Comparison of ENCODE assay signal across 20 cellular contexts in genomic region chr1:30905403-30905802, GRCh38. TPM values are rescaled to one million over a fixed set of nuclear protein-coding genes. Genes with fewer than 3 reads are reported as not detected.
A peak's percentile ranks its signal among the peaks of the same experiment; 100 is the strongest.
DNase-seq lines count a peak whose midpoint lies in the region; ATAC-seq, FAIRE-seq and TF ChIP-seq lines count a peak whose summit lies in the region.
"Had no signal": no experiment of that assay in that cellular context is flagged by ENCODE, and none has a peak within 500 bp of the region (broad histone marks: within the 10 kb centered on the region; RNA-seq: fewer than 3 reads in every experiment).

No MANE protein-coding gene starts in this region.

- H3K4me1 ChIP-seq in HepG2 (ENCODE audit: insufficient read depth, low read length) (peaks cover 41% of the 10 kb centered on the region), right lobe of liver (peaks cover 0 to 4% (median 0%) of the 10 kb centered on the region in 4 donors), K562 (replicated peaks in 1 of 2; ENCODE audit: control insufficient read depth in 2 of 2, insufficient read depth in 2 of 2, low read length in 2 of 2) (peaks cover 38 to 68% of the 10 kb centered on the region in 2 experiments)

- H3K27me3 Mint-ChIP-seq in nephron (ENCODE audit: low read depth) (peaks cover 5% of the 10 kb centered on the region), type B pancreatic cell (peaks cover 11% of the 10 kb centered on the region)

- H3K4me1 Mint-ChIP-seq in nephron, result peaks cover 33% of the 10 kb centered on the region
- H3K4me1 Mint-ChIP-seq in type B pancreatic cell (ENCODE audit: unreplicated experiment), result peaks cover 40% of the 10 kb centered on the region

- TF ChIP-seq CTCF in HepG2 (CRISPR knock-in tag; IDR thresholded peaks at IDR 0.05), result no peak
- TF ChIP-seq CTCF in right lobe of liver (IDR thresholded peaks at IDR 0.05), result no peak
- TF ChIP-seq CTCF in K562 (IDR thresholded peaks at IDR 0.05 in 2 of 3, conservative IDR thresholded peaks at IDR 0.05 in 1 of 3; ENCODE audit: insufficient read depth in 2 of 3, low read depth in 1 of 3, low read length in 3 of 3), result no peak
- TF ChIP-seq CTCF in nephron (IDR thresholded peaks at IDR 0.05; ENCODE audit: unreplicated experiment in 3 of 3), result no peak
- no peak for TF ChIP-seq CTCF in type B pancreatic cell (conservative IDR thresholded peaks at IDR 0.05)

- H3K4me2 ChIP-seq in HepG2 (ENCODE audit: low read depth, low read length) (no peak overlapping the region), K562 (ENCODE audit: insufficient read depth, low read length) (no peak overlapping the region)

- H3K27ac ChIP-seq in HepG2 (ENCODE audit: extremely low read length, insufficient read depth, low read length), result no peak overlapping the region
- H3K27ac ChIP-seq in right lobe of liver, result no peak overlapping the region
- no peak overlapping the region for H3K27ac ChIP-seq in K562 (ENCODE audit: extremely low read depth, low read depth, low read length)

- H3K9me3 Mint-ChIP-seq in nephron, result no peaks in the 10 kb centered on the region
- no peaks in the 10 kb centered on the region for H3K9me3 Mint-ChIP-seq in type B pancreatic cell
- H3K9me3 Mint-ChIP-seq: HFFc6 had no signal

- H3K4me3 Mint-ChIP-seq in nephron (peak overlapping the region; percentile 53 to 74 (median 69)), type B pancreatic cell (peak overlapping the region; percentile 80)
- H3K4me3 Mint-ChIP-seq: HFFc6 had no signal

- BruUV-seq in HepG2 (replicated peaks; lab: Mats Ljungman, UMichigan) (no TSS peak), K562 (replicated peaks; lab: Mats Ljungman, UMichigan) (no TSS peak)

- H3K36me3 Mint-ChIP-seq in nephron (ENCODE audit: low read depth) (no peaks in the 10 kb centered on the region), type B pancreatic cell (no peaks in the 10 kb centered on the region)

- no peak for ATAC-seq in HepG2
- ATAC-seq in right lobe of liver, result no peak
- ATAC-seq in K562, result no peak
- no peak for ATAC-seq in HG03520 (IDR thresholded peaks at IDR 0.05; ENCODE audit: unreplicated experiment)

- peaks cover 5 to 40% of the 10 kb centered on the region in 2 experiments for H3K27me3 ChIP-seq in HepG2 (ENCODE audit: control insufficient read depth in 1 of 2, insufficient read depth in 2 of 2, low read length in 2 of 2)
- H3K27me3 ChIP-seq in right lobe of liver, result no peaks in the 10 kb centered on the region
- no peaks in the 10 kb centered on the region for H3K27me3 ChIP-seq in K562 (ENCODE audit: control insufficient read depth in 2 of 2, insufficient read depth in 2 of 2, low read length in 2 of 2)
- H3K27me3 ChIP-seq: MG63 had no signal

- H3K9ac ChIP-seq in HepG2 (ENCODE audit: insufficient read depth, low read depth, low read length) (no peak overlapping the region), K562 (ENCODE audit: insufficient read depth in 1 of 2, low read depth in 2 of 2, low read length in 2 of 2) (no peak overlapping the region)

- TF ChIP-seq RAD21 in HepG2 (CRISPR knock-in tag; IDR thresholded peaks at IDR 0.05) (no peak), K562 (CRISPR knock-in tag; conservative IDR thresholded peaks at IDR 0.05 in 1 of 2, IDR thresholded peaks at IDR 0.05 in 1 of 2) (no peak)

- WGBS in HepG2 (ENCODE audit: low lambda C conversion rate), result 36% methylated on average over 1 of the region's 1 CpG
- 92% methylated on average over 1 of the region's 1 CpG for WGBS in right lobe of liver (ENCODE audit: insufficient coverage, low coverage, low lambda C conversion rate, missing lambda C conversion rate)
- WGBS in K562 (ENCODE audit: insufficient coverage, low coverage, missing lambda C conversion rate), result 83% methylated on average over 1 of the region's 1 CpG

- peak overlapping the region in 1 of 3 experiments; percentile 63 for H3K27ac Mint-ChIP-seq in nephron
- peak overlapping the region; percentile 21 for H3K27ac Mint-ChIP-seq in type B pancreatic cell
- H3K27ac Mint-ChIP-seq: HFFc6 had no signal

- H4K20me1 ChIP-seq in HepG2 (ENCODE audit: insufficient read depth, low read length) (no peaks in the 10 kb centered on the region), K562 (replicated peaks; ENCODE audit: control insufficient read depth, insufficient read depth, low read length) (peaks cover 15% of the 10 kb centered on the region)

- in situ Hi-C loops in HepG2 (cut with HindIII; ENCODE audit: extremely low pct_ligation_motif_present, low pct_unique_long_range_greater_than_20kb), result no loop called here
- in situ Hi-C loops in K562 (cut with MboI), result no loop called here

- no peak overlapping the region for H2AFZ ChIP-seq in HepG2 (ENCODE audit: low read length)
- H2AFZ ChIP-seq in K562 (ENCODE audit: low read depth, low read length), result no peak overlapping the region

- no peak for DNase-seq in HepG2 (ENCODE audit: low spot score)
- DNase-seq in right lobe of liver, result no peak
- no peak for DNase-seq in K562 (ENCODE audit: extremely low read depth in 1 of 4, low spot score in 3 of 4)
- DNase-seq in type B pancreatic cell (ENCODE audit: extremely low spot score, unreplicated experiment), result no peak
- DNase-seq in SKM-1 (lab: John Stamatoyannopoulos, UW; ENCODE audit: unreplicated experiment), result no peak
- no peak for DNase-seq in activated CD4-positive, CD25-positive, alpha-beta regulatory T cell treated with anti-CD3 and anti-CD28 coated beads, Interleukin-2, amount 50 U/mL, for 72 hours
- DNase-seq: C1 segment of cervical spinal cord, Calu3, DMS79 treated with DMSO at 0.1 percent for 48 hours, HFFc6, MG63, NCI-H1092 treated with DMSO at 0.1 percent for 48 hours, NCI-H1694, NCI-H345, NCI-H526 treated with DMSO at 0.1 percent for 48 hours had no signal

- no peaks in the 10 kb centered on the region for H3K9me3 ChIP-seq in HepG2 (ENCODE audit: low read length)
- no peaks in the 10 kb centered on the region for H3K9me3 ChIP-seq in right lobe of liver
- H3K9me3 ChIP-seq in K562 (replicated peaks; ENCODE audit: control insufficient read depth, insufficient read depth, low read depth, low read length), result no peaks in the 10 kb centered on the region
- H3K9me3 ChIP-seq: MG63 had no signal

- H3K4me3 ChIP-seq in HepG2 (replicated peaks in 1 of 3; ENCODE audit: insufficient read depth in 1 of 3, low read depth in 2 of 3, low read length in 3 of 3), result no peak overlapping the region
- H3K4me3 ChIP-seq in right lobe of liver, result no peak overlapping the region
- no peak overlapping the region for H3K4me3 ChIP-seq in K562
- H3K4me3 ChIP-seq: MG63 had no signal

- H3K9me1 ChIP-seq in K562 (ENCODE audit: control insufficient read depth, insufficient read depth, low read length), result no peaks in the 10 kb centered on the region

- FAIRE-seq in HepG2 (lab: Jason Lieb, UNC) (no peak), K562 (lab: Jason Lieb, UNC) (no peak)
- FAIRE-seq: G401.6, GM12892, GM19239 had no signal

- TF ChIP-seq POLR2A in HepG2 (IDR thresholded peaks at IDR 0.05; ENCODE audit: insufficient read depth in 1 of 2, low read depth in 2 of 2, low read length in 2 of 2) (no peak), right lobe of liver (IDR thresholded peaks at IDR 0.05) (no peak), K562 (conservative IDR thresholded peaks at IDR 0.05) (no peak)

- intact Hi-C loops in HepG2 (cut with micrococcal nuclease; ENCODE audit: unreplicated experiment), result no loop called here
- intact Hi-C loops in right lobe of liver (cut with DNase I), result no loop called here
- intact Hi-C loops in K562 (cut with micrococcal nuclease), result no loop called here

- CTCF ChIA-PET in HepG2 (lab: Yijun Ruan, JAX; ENCODE audit: low intra/inter-chr PET ratio, low total read pairs), result no interaction called here
- CTCF ChIA-PET in K562 (lab: Yijun Ruan, JAX; ENCODE audit: low intra/inter-chr PET ratio), result no interaction called here

- no peaks in the 10 kb centered on the region for H3K36me3 ChIP-seq in HepG2 (replicated peaks in 1 of 2; ENCODE audit: control insufficient read depth in 1 of 2, insufficient read depth in 2 of 2, low read length in 2 of 2)
- no peaks in the 10 kb centered on the region for H3K36me3 ChIP-seq in right lobe of liver
- H3K36me3 ChIP-seq in K562 (ENCODE audit: control insufficient read depth, insufficient read depth, low read length), result no peaks in the 10 kb centered on the region
- H3K36me3 ChIP-seq: MG63 had no signal

- TF ChIP-seq EP300 in HepG2 (IDR thresholded peaks at IDR 0.05; ENCODE audit: low read depth in 2 of 2, low read length in 2 of 2) (no peak), HepG2 (CRISPR knock-in tag; IDR thresholded peaks at IDR 0.05; ENCODE audit: borderline replicate concordance) (no peak), K562 (IDR thresholded peaks at IDR 0.05; ENCODE audit: low read length) (no peak)

- POLR2A ChIA-PET in HepG2 (lab: Yijun Ruan, JAX), result no interaction called here
- POLR2A ChIA-PET in K562 (lab: Yijun Ruan, JAX), result interaction anchor here (0.6 to 2.5 kb wide), 7 partner anchors 9 to 127 kb away, joined by 3 to 12 read pairs (median 5); no protein-coding TSS in a partner anchor

- no peaks in the 10 kb centered on the region for H3K79me2 ChIP-seq in HepG2 (ENCODE audit: insufficient read depth, low read length)
- peaks cover 19% of the 10 kb centered on the region for H3K79me2 ChIP-seq in K562 (ENCODE audit: control insufficient read depth, insufficient read depth, low read length)

RNA-seq across cellular contexts. Expression of gene SDC3, which starts 3.2 kb away (rescaled TPM):
- total RNA-seq in HepG2 (2016; rRNA removed; fragmentation: Illumina TruSeq; extraction: Trizol) (0.18 and 0.49 TPM in 2 replicates), right lobe of liver (10 to 100 TPM; 13.8 to 45.7 (median 16.2) TPM), K562 (2014; rRNA removed) (12.1 and 20.7 TPM in 2 replicates), K562 (2014; rRNA removed; fragmentation: Illumina TruSeq; extraction: Trizol) (8.6 and 9.0 TPM in 2 replicates), K562 (2015; rRNA removed; fragmentation: Illumina TruSeq; extraction: Trizol) (17.6 and 18.3 TPM in 2 replicates), K562 (2021) (39.4 and 44.1 TPM in 2 replicates), type B pancreatic cell (ENCODE audit: low replicate concordance) (46.7 and 54.2 TPM in 2 replicates)
- 0.10 and 0.26 TPM in 2 replicates for total RNA-seq in HepG2 (2016; cell fraction: cytosol; rRNA removed; fragmentation: Illumina TruSeq; extraction: Trizol; ENCODE audit: low read depth)
- total RNA-seq in HepG2 (2016; cell fraction: insoluble cytoplasmic fraction; rRNA removed; fragmentation: Illumina TruSeq; extraction: Trizol), result 0.25 and 0.61 TPM in 2 replicates
- 0.24 and 0.40 TPM in 2 replicates for total RNA-seq in HepG2 (2016; cell fraction: membrane; rRNA removed; fragmentation: Illumina TruSeq; extraction: Trizol)
- total RNA-seq in HepG2 (2016; cell fraction: nucleus; rRNA removed; fragmentation: Illumina TruSeq; extraction: Trizol), result 0.47 and 0.78 TPM in 2 replicates
- polyA plus RNA-seq in HepG2 (2011; rRNA removed) (0.84 and 0.85 TPM in 2 replicates), K562 (2011; rRNA removed) (6.5 and 8.9 TPM in 2 replicates), K562 (2014; fragmentation: Illumina TruSeq; extraction: Trizol) (30.5 and 39.3 TPM in 2 replicates), K562 (2014; fragmentation: Nextera tagmentation; extraction: Ambion mirVana) (under 1 TPM; 0.38 to 0.56 TPM), K562 (2014; rRNA removed) (20.4 and 24.5 TPM in 2 replicates)
- polyA plus RNA-seq in HepG2 (2011; cell fraction: cytosol; rRNA removed), result 0.64 and 0.74 TPM in 2 replicates
- 1.3 and 1.4 TPM in 2 replicates for polyA plus RNA-seq in HepG2 (2011; cell fraction: nucleus; rRNA removed)
- polyA plus RNA-seq in HepG2 (2012), result 0.98 and 2.3 TPM in 2 replicates
- polyA plus RNA-seq in HepG2 (2016; cell fraction: cytosol; fragmentation: Illumina TruSeq; extraction: Trizol; ENCODE audit: low read depth), result 0.11 and 0.24 TPM in 2 replicates
- 0.69 and 0.96 TPM in 2 replicates for polyA plus RNA-seq in HepG2 (2016; cell fraction: insoluble cytoplasmic fraction; fragmentation: Illumina TruSeq; extraction: Trizol; ENCODE audit: low read depth)
- 0.35 and 0.79 TPM in 2 replicates for polyA plus RNA-seq in HepG2 (2016; cell fraction: membrane; fragmentation: Illumina TruSeq; extraction: Trizol; ENCODE audit: low read depth)
- polyA plus RNA-seq in HepG2 (2016; cell fraction: nucleus; fragmentation: Illumina TruSeq; extraction: Trizol; ENCODE audit: insufficient read depth, low read depth), result 1.5 and 1.7 TPM in 2 replicates
- 1.8 and 6.1 TPM in 2 replicates for polyA minus RNA-seq in HepG2 (2011; rRNA and poly(A)+ RNA removed; ENCODE audit: low replicate concordance)
- polyA minus RNA-seq in HepG2 (2011; cell fraction: cytosol; rRNA and poly(A)+ RNA removed), result 0.89 and 2.0 TPM in 2 replicates
- 0.37 and 0.77 TPM in 2 replicates for polyA minus RNA-seq in HepG2 (2011; cell fraction: nucleus; rRNA and poly(A)+ RNA removed)
- total RNA-seq in K562 (2011; cell fraction: chromatin; rRNA removed; ENCODE audit: low replicate concordance), result 13.1 and 24.6 TPM in 2 replicates
- 24.0 and 32.2 TPM in 2 replicates for total RNA-seq in K562 (2011; cell fraction: nucleolus; rRNA removed)
- total RNA-seq in K562 (2011; cell fraction: nucleoplasm; rRNA removed), result 29.8 and 31.2 TPM in 2 replicates
- polyA plus RNA-seq in K562 (2011; cell fraction: cytosol; rRNA removed), result 8.4 and 12.2 TPM in 2 replicates
- polyA plus RNA-seq in K562 (2011; cell fraction: nucleus; rRNA removed), result 15.0 and 19.6 TPM in 2 replicates
- polyA plus RNA-seq in K562 (2012), result 39.4 and 99.6 TPM in 2 replicates
- polyA minus RNA-seq in K562 (2011; rRNA and poly(A)+ RNA removed), result 4.6 and 6.4 TPM in 2 replicates
- 12.1 and 19.4 TPM in 2 replicates for polyA minus RNA-seq in K562 (2011; cell fraction: cytosol; rRNA and poly(A)+ RNA removed)
- polyA minus RNA-seq in K562 (2011; cell fraction: nucleus; rRNA and poly(A)+ RNA removed), result 3.4 and 3.8 TPM in 2 replicates

Comparison
In these comparisons a context has a peak if more than half of its experiments do, and no peak if none do; other contexts are left out.
1. RNA of gene SDC3, which starts 3.2 kb away (total RNA-seq): 46.7 to 54.2 TPM in type B pancreatic cell, 8.6 to 44.1 TPM in K562 and 13.8 to 45.7 TPM in right lobe of liver; 0.10 to 0.78 TPM in HepG2; every median in the first group is over 4 times any median in the second.
2. Of the 241 proteins assayed by ChIP-seq in both HepG2 and K562: peak only in HepG2: none; only in K562: ADNP, CHD4, HDAC2, KDM1A, PTBP1 and ZFP36; in both: none; in neither: 235.